ENCODE assay signal across 8 cellular contexts in the genomic region with DNA sequence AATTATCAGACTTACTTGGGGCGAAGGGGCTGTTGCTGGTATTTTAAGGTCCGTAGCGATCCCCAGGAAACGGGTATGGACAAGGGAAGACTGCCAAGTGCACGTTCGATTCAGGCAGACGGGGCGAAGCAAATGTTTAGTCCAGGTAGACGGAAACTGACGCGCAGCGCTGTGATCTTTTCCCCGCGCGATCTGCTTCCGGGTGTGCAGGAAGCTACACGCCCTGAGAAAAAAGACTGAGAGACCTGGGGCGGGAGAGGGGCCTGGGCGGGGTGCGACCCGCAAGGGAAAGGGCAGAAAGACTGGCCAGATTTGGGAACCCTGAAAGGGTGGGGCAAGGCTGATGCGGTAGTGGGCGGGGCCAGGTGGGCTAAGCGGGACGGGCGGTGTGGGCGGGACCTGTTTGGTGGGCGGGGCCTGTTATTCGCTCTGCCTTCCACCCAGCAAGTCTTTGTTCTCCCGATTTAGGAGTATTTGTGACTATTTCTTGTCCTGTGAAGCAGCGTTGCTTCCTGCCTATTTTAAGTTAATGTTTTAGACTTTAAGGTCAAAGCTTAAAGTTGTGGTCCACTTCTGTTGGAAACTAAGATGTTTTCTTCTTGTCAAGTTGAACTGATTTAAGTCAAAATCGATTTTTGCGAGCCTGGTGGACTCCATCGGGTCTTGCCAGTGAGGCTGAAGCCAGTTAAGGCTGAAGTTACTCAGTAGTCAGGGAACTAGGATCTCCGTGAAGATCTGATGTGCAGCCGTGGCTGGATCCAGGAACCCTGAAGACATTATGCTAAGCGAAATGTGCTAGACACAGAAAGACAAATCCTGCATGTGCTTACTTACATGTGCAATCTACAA. TPM values are rescaled to one million over a fixed set of nuclear protein-coding genes. Genes with fewer than 3 reads are reported as not detected.
DNase-seq lines count a peak whose midpoint lies in the region; ATAC-seq and TF ChIP-seq lines count a peak whose summit lies in the region.

A gene (minus strand): TSS at position 301 of the 849 bp plus-strand sequence. CDS start 3,549 bp downstream, outside the sequence.

- H3K4me1 Mint-ChIP-seq in chondrocyte (ENCODE audit: low read depth), result peaks cover 25% of the 10 kb centered on the region

- ATAC-seq in HG03045 (IDR thresholded peaks at IDR 0.05; ENCODE audit: unreplicated experiment) (peak; percentile 78), GM21367 (IDR thresholded peaks at IDR 0.05; ENCODE audit: unreplicated experiment) (no peak)

- H3K9me3 Mint-ChIP-seq in chondrocyte (ENCODE audit: low read depth), result peaks cover 5% of the 10 kb centered on the region

- peak within 1 kb of the TSS; percentile 95 for H3K27ac Mint-ChIP-seq in chondrocyte (ENCODE audit: unreplicated experiment)

- H3K36me3 Mint-ChIP-seq in chondrocyte (ENCODE audit: low read depth), result peaks cover 18% of the 10 kb centered on the region

- TF ChIP-seq CTCF in chondrocyte (IDR thresholded peaks at IDR 0.05), result no peak

- peak within 1 kb of the TSS; percentile 94 for H3K4me3 Mint-ChIP-seq in chondrocyte (ENCODE audit: unreplicated experiment)

- peak within 1 kb of the TSS; percentile 92 for H3K4me3 ChIP-seq in GM08714 (ENCODE audit: low read length)

- no peaks in the 10 kb centered on the region for H3K27me3 Mint-ChIP-seq in chondrocyte (ENCODE audit: low read depth)

- DNase-seq in NCI-H345 treated with DMSO at 0.1 percent for 48 hours (lab: John Stamatoyannopoulos, UW; ENCODE audit: unreplicated experiment) (peak; percentile 45), chondrocyte (ENCODE audit: low spot score) (no peak), kidney tubule cell (ENCODE audit: low spot score) (peak; percentile 78)
- DNase-seq in activated CD4-positive, alpha-beta T cell treated with anti-CD3 and anti-CD28 coated beads for 1 hour, result peak; percentile 87
- DNase-seq in stimulated activated CD4-positive, alpha-beta T cell treated with anti-CD3 and anti-CD28 coated beads, Interleukin-15, amount 100 ng/mL, for 48 hours (ENCODE audit: low read depth in 2 of 2), result peak; percentile 80 to 89

RNA-seq across cellular contexts. Expression of the gene that starts here (rescaled TPM):
- total RNA-seq in chondrocyte, result 14.5 to 18.1 TPM (median 14.7 TPM) in 3 replicates
